ENCODE assay signal across 10 cellular contexts in genomic region chr3:52683611-52684010, GRCh38. TPM values are rescaled to one million over a fixed set of nuclear protein-coding genes. Genes with fewer than 3 reads are reported as not detected.
DNase-seq lines count a peak whose midpoint lies in the region; ATAC-seq and TF ChIP-seq lines count a peak whose summit lies in the region.
"Had no signal": no experiment of that assay in that cellular context is flagged by ENCODE, and none has a peak within 500 bp of the region (broad histone marks: within the 10 kb centered on the region; RNA-seq: fewer than 3 reads in every experiment).

No MANE protein-coding gene starts in this region.

- peaks cover 24 to 39% (median 25%) of the 10 kb centered on the region in 3 donors for H3K36me3 ChIP-seq in tibial artery

- no peak overlapping the region for H3K27ac Mint-ChIP-seq in activated naive CD4-positive, alpha-beta T cell treated with anti-CD3 and anti-CD28 coated beads, Interleukin-2, amount 10 ng/mL, durations not matched to agents 7 days and 5 days
- H3K27ac Mint-ChIP-seq in activated CD8-positive, alpha-beta T cell treated with anti-CD3 and anti-CD28 coated beads for 36 hours: peak overlapping the region; percentile 49

- intact Hi-C loops in activated CD8-positive, alpha-beta T cell treated with anti-CD3 and anti-CD28 coated beads for 36 hours (cut with micrococcal nuclease): loop anchor here (10.0 kb wide), 1 partner anchor 149 kb away; the partner anchor contains the start of genes NT5DC2 and UQCC5
- intact Hi-C loops in tibial artery (cut with DNase I; ENCODE audit: low total_unique reads): loop anchor here (10.0 kb wide), 1 partner anchor 229 kb away; the partner anchor contains the start of genes NISCH and TNNC1

- POLR2A ChIA-PET in activated CD8-positive, alpha-beta T cell treated with anti-CD3 and anti-CD28 coated beads for 36 hours (lab: Charles Lee): no interaction called here

- H3K27me3 ChIP-seq in tibial artery: no peaks in the 10 kb centered on the region

- no peak for TF ChIP-seq CTCF in activated CD8-positive, alpha-beta T cell treated with anti-CD3 and anti-CD28 coated beads for 36 hours (IDR thresholded peaks at IDR 0.05)
- TF ChIP-seq CTCF in tibial artery (IDR thresholded peaks at IDR 0.05): no peak

- CTCF ChIA-PET in activated naive CD4-positive, alpha-beta T cell treated with anti-CD3 and anti-CD28 coated beads, Interleukin-2, amount 10 ng/mL, durations not matched to agents 7 days and 5 days (lab: Charles Lee): interaction anchor here (1.3 kb wide), 1 partner anchor 211 kb away, joined by 4 read pairs; no protein-coding TSS in a partner anchor
- CTCF ChIA-PET in activated CD8-positive, alpha-beta T cell treated with anti-CD3 and anti-CD28 coated beads for 36 hours (lab: Charles Lee): no interaction called here

- peak overlapping the region; percentile 40 for H3K4me3 Mint-ChIP-seq in activated naive CD4-positive, alpha-beta T cell treated with anti-CD3 and anti-CD28 coated beads, Interleukin-2, amount 10 ng/mL, durations not matched to agents 7 days and 5 days
- peak overlapping the region; percentile 31 for H3K4me3 Mint-ChIP-seq in activated CD8-positive, alpha-beta T cell treated with anti-CD3 and anti-CD28 coated beads for 36 hours

- no peaks in the 10 kb centered on the region for H3K9me3 Mint-ChIP-seq in activated naive CD4-positive, alpha-beta T cell treated with anti-CD3 and anti-CD28 coated beads, Interleukin-2, amount 10 ng/mL, durations not matched to agents 7 days and 5 days
- H3K9me3 Mint-ChIP-seq in activated CD8-positive, alpha-beta T cell treated with anti-CD3 and anti-CD28 coated beads for 36 hours: no peaks in the 10 kb centered on the region

- H3K4me1 Mint-ChIP-seq in activated naive CD4-positive, alpha-beta T cell treated with anti-CD3 and anti-CD28 coated beads, Interleukin-2, amount 10 ng/mL, durations not matched to agents 7 days and 5 days: peaks cover 66% of the 10 kb centered on the region
- H3K4me1 Mint-ChIP-seq in activated CD8-positive, alpha-beta T cell treated with anti-CD3 and anti-CD28 coated beads for 36 hours (ENCODE audit: low read depth): peaks cover 61% of the 10 kb centered on the region

- no peak for ATAC-seq in activated CD8-positive, alpha-beta T cell treated with anti-CD3 and anti-CD28 coated beads for 36 hours
- ATAC-seq in left lobe of liver (no peak), GM21515 (IDR thresholded peaks at IDR 0.05; ENCODE audit: unreplicated experiment) (no peak)

- no peaks in the 10 kb centered on the region for H3K9me3 ChIP-seq in tibial artery

- H3K27ac ChIP-seq in tibial artery: peak overlapping the region; percentile 2 to 90
- H3K27ac ChIP-seq: parathyroid adenoma had no signal

- H3K4me3 ChIP-seq in tibial artery: no peak overlapping the region

- H3K4me1 ChIP-seq in tibial artery: peaks cover 0 to 56% (median 32%) of the 10 kb centered on the region in 4 donors

- H3K27me3 Mint-ChIP-seq in activated naive CD4-positive, alpha-beta T cell treated with anti-CD3 and anti-CD28 coated beads, Interleukin-2, amount 10 ng/mL, durations not matched to agents 7 days and 5 days: no peaks in the 10 kb centered on the region
- no peaks in the 10 kb centered on the region for H3K27me3 Mint-ChIP-seq in activated CD8-positive, alpha-beta T cell treated with anti-CD3 and anti-CD28 coated beads for 36 hours

- DNase-seq in activated naive CD4-positive, alpha-beta T cell treated with anti-CD3 and anti-CD28 coated beads, Interleukin-2, amount 10 ng/mL, durations not matched to agents 7 days and 5 days: no peak
- DNase-seq in activated naive CD4-positive, alpha-beta T cell (lab: John Stamatoyannopoulos, UW): no peak
- no peak for DNase-seq in activated CD8-positive, alpha-beta T cell treated with anti-CD3 and anti-CD28 coated beads for 36 hours
- DNase-seq in left lobe of liver (ENCODE audit: low spot score) (peak; percentile 63), tibial artery (peak in 1 of 2 donors; percentile 78), NCI-H128 (lab: John Stamatoyannopoulos, UW; ENCODE audit: unreplicated experiment) (no peak), cerebellar nuclear complex (lab: John Stamatoyannopoulos, UW) (no peak)
- DNase-seq: NCI-H146 had no signal

- peaks cover 54% of the 10 kb centered on the region for H3K36me3 Mint-ChIP-seq in activated naive CD4-positive, alpha-beta T cell treated with anti-CD3 and anti-CD28 coated beads, Interleukin-2, amount 10 ng/mL, durations not matched to agents 7 days and 5 days
- peaks cover 52% of the 10 kb centered on the region for H3K36me3 Mint-ChIP-seq in activated CD8-positive, alpha-beta T cell treated with anti-CD3 and anti-CD28 coated beads for 36 hours (ENCODE audit: low read depth)

RNA-seq across cellular contexts. Expression of gene PBRM1, which starts 2.1 kb away (rescaled TPM):
- total RNA-seq in activated CD8-positive, alpha-beta T cell treated with anti-CD3 and anti-CD28 coated beads for 36 hours: 10 to 100 TPM; 55.9 to 56.1 TPM
- 15.3 TPM for total RNA-seq in left lobe of liver

RNA-seq across cellular contexts. Expression of gene GNL3, which starts 2.2 kb away (rescaled TPM):
- 100 to 1,000 TPM; 198 to 200 TPM for total RNA-seq in activated CD8-positive, alpha-beta T cell treated with anti-CD3 and anti-CD28 coated beads for 36 hours
- 18.9 TPM for total RNA-seq in left lobe of liver

RNA-seq across cellular contexts. Expression of gene GLT8D1, which starts 22.0 kb away (rescaled TPM):
- 10 to 100 TPM; 34.0 to 35.0 TPM for total RNA-seq in activated CD8-positive, alpha-beta T cell treated with anti-CD3 and anti-CD28 coated beads for 36 hours
- 52.2 TPM for total RNA-seq in left lobe of liver

RNA-seq across cellular contexts. Expression of gene SPCS1, which starts 22.3 kb away (rescaled TPM):
- 100 to 1,000 TPM; 116 to 120 TPM for total RNA-seq in activated CD8-positive, alpha-beta T cell treated with anti-CD3 and anti-CD28 coated beads for 36 hours
- total RNA-seq in left lobe of liver: 78.3 TPM
